In the genomic region with DNA sequence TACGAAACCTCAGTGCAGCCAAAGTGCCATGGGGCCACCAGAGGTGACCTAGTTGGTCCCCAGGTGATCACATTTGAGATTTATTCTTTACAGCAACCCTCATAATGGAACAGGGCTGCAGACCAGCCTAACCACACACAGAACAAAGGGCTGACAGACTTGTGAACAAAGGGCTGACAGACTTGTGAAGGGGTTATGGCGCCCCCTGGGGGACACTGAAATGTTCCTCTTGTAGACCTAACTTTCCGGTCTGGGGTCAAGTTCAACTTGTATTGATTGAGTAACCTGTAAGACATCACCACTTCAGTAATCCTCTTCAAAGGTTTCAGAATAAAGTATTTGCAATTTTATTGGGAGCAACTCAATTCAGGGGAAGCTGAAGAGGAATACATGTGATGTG, we compare ENCODE assay signal across 7 cellular contexts.
DNase-seq lines count a peak whose midpoint lies in the region; ATAC-seq and TF ChIP-seq lines count a peak whose summit lies in the region.

No MANE protein-coding gene starts in this region.

- no peak for TF ChIP-seq POLR2A in GM18505 (IDR thresholded peaks at IDR 0.05; ENCODE audit: borderline replicate concordance, extremely low read depth, insufficient read depth, insufficient read length)
- no peak for TF ChIP-seq POLR2A in lower leg skin (IDR thresholded peaks at IDR 0.05)

- ATAC-seq in GM18505 (IDR thresholded peaks at IDR 0.05; ENCODE audit: unreplicated experiment) (peak; percentile 85), HG03354 (IDR thresholded peaks at IDR 0.05; ENCODE audit: poor library complexity, severe bottlenecking, unreplicated experiment) (peak; percentile 82)

- TF ChIP-seq CTCF in coronary artery (IDR thresholded peaks at IDR 0.05) (peak; percentile 17), lower leg skin (IDR thresholded peaks at IDR 0.05) (peak in 1 of 3 donors; percentile 12)

- 35 to 41% methylated on average over 3 of the region's 3 CpGs for WGBS in lower leg skin, 2 donors

- intact Hi-C loops in lower leg skin (cut with DNase I; ENCODE audit: low total_unique reads), result no loop called here

- H3K27ac ChIP-seq in coronary artery, result no peak overlapping the region

- H3K4me3 ChIP-seq in coronary artery, result no peak overlapping the region
- H3K4me3 ChIP-seq in lower leg skin (ENCODE audit: low read depth, poor library complexity, severe bottlenecking), result no peak overlapping the region

- DNase-seq in NCI-H526 (lab: John Stamatoyannopoulos, UW) (peak; percentile 69 to 89), coronary artery (ENCODE audit: low spot score) (peak; percentile 78), lower leg skin (ENCODE audit: low spot score in 2 of 2) (peak; percentile 73 to 95)
- DNase-seq in activated CD4-positive, alpha-beta T cell treated with anti-CD3 and anti-CD28 coated beads for 48 hours, result peak; percentile 89
- DNase-seq in stimulated activated CD4-positive, alpha-beta T cell treated with anti-CD3 and anti-CD28 coated beads, TNF-alpha, amount 100 ng/mL, for 48 hours (ENCODE audit: low read depth in 3 of 3), result peak; percentile 69 to 80 (median 73)
